Comparison of ENCODE assay signal across 19 cellular contexts in the genomic region with DNA sequence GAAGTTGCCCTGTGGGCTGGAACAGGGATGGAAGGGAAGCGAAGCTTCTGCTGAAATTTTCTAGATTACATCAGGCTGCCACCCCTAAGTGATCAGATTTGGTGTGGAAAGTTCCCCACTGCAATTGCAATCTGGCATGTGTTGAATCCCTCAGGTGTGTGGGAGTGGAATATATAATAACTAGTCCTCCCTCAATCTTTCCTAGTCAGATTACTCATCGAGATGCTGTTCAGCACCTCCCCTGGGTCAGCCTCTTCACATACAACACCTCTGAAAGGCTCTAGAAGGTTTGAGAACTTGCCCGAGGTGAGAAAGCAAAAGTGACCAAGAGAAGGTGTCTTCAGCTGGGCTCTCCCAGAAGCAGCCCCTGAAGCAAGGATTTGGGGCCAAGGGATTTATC.
DNase-seq lines count a peak whose midpoint lies in the region; ATAC-seq and TF ChIP-seq lines count a peak whose summit lies in the region.
"Had no signal": no experiment of that assay in that cellular context is flagged by ENCODE, and none has a peak within 500 bp of the region (broad histone marks: within the 10 kb centered on the region; RNA-seq: fewer than 3 reads in every experiment).

No MANE protein-coding gene starts in this region.

- no peak overlapping the region for H2AK9ac ChIP-seq in IMR-90 (replicated peaks; ENCODE audit: low read depth, low read length, poor library complexity)

- H4K5ac ChIP-seq in IMR-90 (ENCODE audit: low read depth, low read length): no peak overlapping the region

- H3K27me3 ChIP-seq in IMR-90 (ENCODE audit: control insufficient read depth, insufficient read depth, low read length): no peaks in the 10 kb centered on the region
- H3K27me3 ChIP-seq in ascending aorta: no peaks in the 10 kb centered on the region

- H3K36me3 Mint-ChIP-seq in activated CD4-positive, alpha-beta T cell treated with anti-CD3 and anti-CD28 coated beads, Interleukin-2, amount 10 ng/mL, durations not matched to agents 24 days and 14 days (ENCODE audit: low read depth): no peaks in the 10 kb centered on the region
- no peaks in the 10 kb centered on the region for H3K36me3 Mint-ChIP-seq in osteocyte (ENCODE audit: unreplicated experiment)
- H3K36me3 Mint-ChIP-seq: memory B cell; naive thymus-derived CD8-positive, alpha-beta T cell had no signal

- no peak overlapping the region; the same call in 1 of the 2 replicates for H2BK120ac ChIP-seq in IMR-90 (ENCODE audit: low read depth, low read length)

- no peak for TF ChIP-seq RAD21 in IMR-90 (IDR thresholded peaks at IDR 0.05; ENCODE audit: low read length)

- no peak overlapping the region for H2AK5ac ChIP-seq in IMR-90 (ENCODE audit: low read depth, low read length)

- H3K23ac ChIP-seq in IMR-90 (ENCODE audit: low read depth, low read length): no peak overlapping the region

- no peak for TF ChIP-seq CTCF in IMR-90 (conservative IDR thresholded peaks at IDR 0.05; ENCODE audit: low read depth, low read length)
- no peak for TF ChIP-seq CTCF in ascending aorta (IDR thresholded peaks at IDR 0.05)
- no peak for TF ChIP-seq CTCF in osteocyte (IDR thresholded peaks at IDR 0.05)
- no peak for TF ChIP-seq CTCF in RWPE1 (conservative IDR thresholded peaks at IDR 0.05; ENCODE audit: low read depth)

- DNase-seq in activated CD4-positive, alpha-beta T cell treated with anti-CD3 and anti-CD28 coated beads, Interleukin-2, amount 10 ng/mL, durations not matched to agents 24 days and 14 days: no peak
- no peak for DNase-seq in activated CD4-positive, alpha-beta T cell treated with anti-CD3 and anti-CD28 coated beads for 4 hours
- DNase-seq in IMR-90: no peak
- DNase-seq in ascending aorta (ENCODE audit: low spot score in 2 of 2): no peak
- no peak for DNase-seq in osteocyte (ENCODE audit: extremely low spot score, unreplicated experiment)
- no peak for DNase-seq in OCI-M2 (lab: John Stamatoyannopoulos, UW; ENCODE audit: unreplicated experiment)
- DNase-seq in RWPE1 (ENCODE audit: low spot score): no peak
- DNase-seq: activated B cell treated with CpG ODN at 0.5 μM for 24 hours; effector CD8-positive, alpha-beta T cell; GOT3; naive thymus-derived CD8-positive, alpha-beta T cell; NCI-H1436 treated with DMSO at 0.1 percent for 48 hours; NCI-H2171; substantia nigra had no signal

- in situ Hi-C loops in IMR-90 (cut with MboI; ENCODE audit: low sequenced_read_pairs): no loop called here

- no peak overlapping the region for H3K27ac ChIP-seq in IMR-90 (ENCODE audit: insufficient read depth, low read length)
- H3K27ac ChIP-seq in ascending aorta: peak overlapping the region; percentile 71 to 90
- no peak overlapping the region for H3K27ac ChIP-seq in RWPE1
- H3K27ac ChIP-seq: C4-2B had no signal

- no peak overlapping the region; the same call in 1 of the 2 replicates for H3K14ac ChIP-seq in IMR-90 (replicated peaks; ENCODE audit: low read depth, low read length)

- H3K4me3 Mint-ChIP-seq in activated CD4-positive, alpha-beta T cell treated with anti-CD3 and anti-CD28 coated beads, Interleukin-2, amount 10 ng/mL, durations not matched to agents 24 days and 14 days: peak overlapping the region; percentile 61
- H3K4me3 Mint-ChIP-seq in osteocyte (ENCODE audit: unreplicated experiment): no peak overlapping the region
- H3K4me3 Mint-ChIP-seq: activated B cell treated with CpG ODN at 0.5 μM for 24 hours; memory B cell; naive thymus-derived CD8-positive, alpha-beta T cell had no signal

- H3K9me1 ChIP-seq in IMR-90 (ENCODE audit: insufficient read depth, low read length): peaks cover 10% of the 10 kb centered on the region

- no peak for ATAC-seq in IMR-90 (ENCODE audit: low read depth)
- no peak for ATAC-seq in GM18870 (IDR thresholded peaks at IDR 0.05; ENCODE audit: unreplicated experiment)
- ATAC-seq: naive thymus-derived CD8-positive, alpha-beta T cell; Panc1 had no signal

- no peaks in the 10 kb centered on the region for H3K79me1 ChIP-seq in IMR-90 (ENCODE audit: low read depth in 1 of 2, low read length in 2 of 2)

- no peak overlapping the region for H2BK20ac ChIP-seq in IMR-90 (ENCODE audit: low read depth, low read length)

- POLR2A ChIA-PET in IMR-90 (lab: Charles Lee; ENCODE audit: unreplicated experiment): no interaction called here
- POLR2A ChIA-PET in RWPE1 (lab: Yijun Ruan, JAX; ENCODE audit: low non-redundant PET): no interaction called here

- H4K91ac ChIP-seq in IMR-90 (ENCODE audit: insufficient read depth, low read depth, low read length): no peak overlapping the region

- H2BK15ac ChIP-seq in IMR-90 (ENCODE audit: low read depth, low read length): no peak overlapping the region

- H3K27me3 Mint-ChIP-seq in activated CD4-positive, alpha-beta T cell treated with anti-CD3 and anti-CD28 coated beads, Interleukin-2, amount 10 ng/mL, durations not matched to agents 24 days and 14 days: no peaks in the 10 kb centered on the region
- no peaks in the 10 kb centered on the region for H3K27me3 Mint-ChIP-seq in osteocyte (ENCODE audit: unreplicated experiment)
- H3K27me3 Mint-ChIP-seq: activated B cell treated with CpG ODN at 0.5 μM for 24 hours; naive thymus-derived CD8-positive, alpha-beta T cell had no signal

- no peak overlapping the region; the same call in 1 of the 2 replicates for H3K18ac ChIP-seq in IMR-90 (ENCODE audit: low read depth, low read length)

- no peak overlapping the region for H3K4me2 ChIP-seq in IMR-90 (ENCODE audit: low read depth, low read length)

- dilution Hi-C loops in IMR-90 (cut with HindIII; ENCODE audit: low sequenced_read_pairs, unreplicated experiment): no loop called here

- intact Hi-C loops in activated CD4-positive, alpha-beta T cell treated with anti-CD3 and anti-CD28 coated beads, Interleukin-2, amount 10 ng/mL, durations not matched to agents 24 days and 14 days (cut with micrococcal nuclease): loop anchor here (1.0 kb wide), 1 partner anchor 11 kb away; no protein-coding TSS in a partner anchor
- intact Hi-C loops in IMR-90 (cut with micrococcal nuclease) (no loop called here), ascending aorta (cut with DNase I) (no loop called here)

- no peaks in the 10 kb centered on the region for H3K9me3 Mint-ChIP-seq in activated CD4-positive, alpha-beta T cell treated with anti-CD3 and anti-CD28 coated beads, Interleukin-2, amount 10 ng/mL, durations not matched to agents 24 days and 14 days
- no peaks in the 10 kb centered on the region for H3K9me3 Mint-ChIP-seq in osteocyte (ENCODE audit: unreplicated experiment)
- H3K9me3 Mint-ChIP-seq: activated B cell treated with CpG ODN at 0.5 μM for 24 hours; memory B cell; naive thymus-derived CD8-positive, alpha-beta T cell had no signal

- peak overlapping the region; percentile 92 for H3K27ac Mint-ChIP-seq in activated CD4-positive, alpha-beta T cell treated with anti-CD3 and anti-CD28 coated beads, Interleukin-2, amount 10 ng/mL, durations not matched to agents 24 days and 14 days
- H3K27ac Mint-ChIP-seq in osteocyte (ENCODE audit: unreplicated experiment): peak overlapping the region; percentile 93
- H3K27ac Mint-ChIP-seq: activated B cell treated with CpG ODN at 0.5 μM for 24 hours, memory B cell had no signal

- H3K4me3 ChIP-seq in IMR-90 (ENCODE audit: insufficient read depth, low read depth, low read length) (no peak overlapping the region), ascending aorta (no peak overlapping the region)
- H3K4me3 ChIP-seq: esophagus muscularis mucosa had no signal

- peaks cover 23% of the 10 kb centered on the region for H3K4me1 ChIP-seq in IMR-90 (ENCODE audit: control insufficient read depth, insufficient read depth, low read length)
- peaks cover 3 to 14% of the 10 kb centered on the region in 2 donors for H3K4me1 ChIP-seq in ascending aorta

- 0 out of 2 replicates have a peak overlapping the region, but pooled peaks have one; percentile 9 for H3K4ac ChIP-seq in IMR-90 (ENCODE audit: low read depth, low read length)

- BruUV-seq in IMR-90 (replicated peaks; lab: Mats Ljungman, UMichigan): no TSS peak

- no peak overlapping the region for H4K8ac ChIP-seq in IMR-90 (ENCODE audit: low read depth in 2 of 2, low read length in 2 of 2)

- no peak overlapping the region for H2BK5ac ChIP-seq in IMR-90 (ENCODE audit: low read depth, low read length, poor library complexity, severe bottlenecking)

- H2AFZ ChIP-seq in IMR-90 (replicated peaks; ENCODE audit: low read length, poor library complexity): no peak overlapping the region

- WGBS in IMR-90 (ENCODE audit: extremely low coverage in 2 of 2, insufficient read length in 1 of 2), 2 experiments: 73% methylated on average over 2 of the region's 3 CpGs; no CpG with 5 or more reads in 1 of the 2 experiments

- H4K20me1 ChIP-seq in IMR-90 (ENCODE audit: insufficient read depth, low read length): no peaks in the 10 kb centered on the region

- H3K9ac ChIP-seq in IMR-90 (ENCODE audit: low read depth, low read length): no peak overlapping the region

- no peak overlapping the region for H3K56ac ChIP-seq in IMR-90 (ENCODE audit: extremely low read depth, insufficient read depth, low read length)

- CTCF ChIA-PET in IMR-90 (lab: Yijun Ruan, JAX) (no interaction called here), RWPE1 (lab: Yijun Ruan, JAX) (no interaction called here)

- no peaks in the 10 kb centered on the region for H3K36me3 ChIP-seq in IMR-90 (ENCODE audit: control insufficient read depth, insufficient read depth, low read length)
- no peaks in the 10 kb centered on the region for H3K36me3 ChIP-seq in ascending aorta
- H3K36me3 ChIP-seq: esophagus muscularis mucosa had no signal

- H3K4me1 Mint-ChIP-seq in activated CD4-positive, alpha-beta T cell treated with anti-CD3 and anti-CD28 coated beads, Interleukin-2, amount 10 ng/mL, durations not matched to agents 24 days and 14 days: peaks cover 22% of the 10 kb centered on the region
- peaks cover 64% of the 10 kb centered on the region for H3K4me1 Mint-ChIP-seq in osteocyte (ENCODE audit: unreplicated experiment)
- H3K4me1 Mint-ChIP-seq: activated B cell treated with CpG ODN at 0.5 μM for 24 hours, memory B cell had no signal

- H3K9me3 ChIP-seq in IMR-90 (ENCODE audit: control insufficient read depth, insufficient read depth, low read length) (no peaks in the 10 kb centered on the region), ascending aorta (no peaks in the 10 kb centered on the region)
- H3K9me3 ChIP-seq: esophagus muscularis mucosa had no signal

- TF ChIP-seq POLR2A in IMR-90 (IDR thresholded peaks at IDR 0.05; ENCODE audit: low read depth, low read length): no peak

TF ChIP-seq in IMR-90, 13 proteins besides CTCF, POLR2A, EP300 and RAD21 (continues in another document):
- TF ChIP-seq MAFK (IDR thresholded peaks at IDR 0.05; ENCODE audit: low read depth, low read length): no peak
- TF ChIP-seq, protein P1, sequence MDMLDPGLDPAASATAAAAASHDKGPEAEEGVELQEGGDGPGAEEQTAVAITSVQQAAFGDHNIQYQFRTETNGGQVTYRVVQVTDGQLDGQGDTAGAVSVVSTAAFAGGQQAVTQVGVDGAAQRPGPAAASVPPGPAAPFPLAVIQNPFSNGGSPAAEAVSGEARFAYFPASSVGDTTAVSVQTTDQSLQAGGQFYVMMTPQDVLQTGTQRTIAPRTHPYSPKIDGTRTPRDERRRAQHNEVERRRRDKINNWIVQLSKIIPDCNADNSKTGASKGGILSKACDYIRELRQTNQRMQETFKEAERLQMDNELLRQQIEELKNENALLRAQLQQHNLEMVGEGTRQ (IDR thresholded peaks at IDR 0.05; ENCODE audit: low read depth, low read length): no peak
- no peak for TF ChIP-seq CEBPB (IDR thresholded peaks at IDR 0.05; ENCODE audit: low read depth, low read length)
- TF ChIP-seq NFE2L2 (IDR thresholded peaks at IDR 0.05; ENCODE audit: low read depth, low read length): no peak

Comparison
In these comparisons a context has a peak if more than half of its experiments do, and no peak if none do; other contexts are left out.
1. H3K27ac ChIP-seq: peak in ascending aorta (2 of 2); none in IMR-90 (single experiment) and RWPE1 (single experiment).